10 cellular contexts compared by ENCODE assay signal in genomic region chr5:50853151-50853550, GRCh38.
DNase-seq lines count a peak whose midpoint lies in the region; ATAC-seq lines count a peak whose summit lies in the region.
"Had no signal": no experiment of that assay in that cellular context is flagged by ENCODE, and none has a peak within 500 bp of the region (broad histone marks: within the 10 kb centered on the region; RNA-seq: fewer than 3 reads in every experiment).

No MANE protein-coding gene starts in this region.

- H4K8ac ChIP-seq in neuronal stem cell (ENCODE audit: low read depth, low read length) = no peak overlapping the region

- no peak overlapping the region for H2BK120ac ChIP-seq in neuronal stem cell (ENCODE audit: low read depth, low read length)

- no peaks in the 10 kb centered on the region for H3K36me3 ChIP-seq in neuronal stem cell (replicated peaks in 1 of 2; ENCODE audit: control insufficient read depth in 2 of 2, insufficient read depth in 2 of 2, low read length in 2 of 2)
- H3K36me3 ChIP-seq: upper lobe of left lung had no signal

- no peak overlapping the region for H3K4me2 ChIP-seq in neuronal stem cell (ENCODE audit: insufficient read depth, low read length, poor library complexity, severe bottlenecking)

- H4K91ac ChIP-seq in neuronal stem cell (ENCODE audit: low read depth, low read length, poor library complexity) = no peak overlapping the region

- H3K9ac ChIP-seq in neuronal stem cell (ENCODE audit: low read depth, low read length, poor library complexity) = no peak overlapping the region

- no peak overlapping the region for H3K18ac ChIP-seq in neuronal stem cell (ENCODE audit: low read length)

- H3K4me3 ChIP-seq in neuronal stem cell (ENCODE audit: low read length in 2 of 2) = no peak overlapping the region
- H3K4me3 ChIP-seq: psoas muscle, upper lobe of left lung had no signal

- no peaks in the 10 kb centered on the region for H3K4me1 ChIP-seq in neuronal stem cell (ENCODE audit: control insufficient read depth in 2 of 2, insufficient read depth in 1 of 2, low read depth in 1 of 2, low read length in 2 of 2)
- H3K4me1 ChIP-seq: psoas muscle, upper lobe of left lung had no signal

- H2BK15ac ChIP-seq in neuronal stem cell (ENCODE audit: low read length) = no peak overlapping the region

- H3K4ac ChIP-seq in neuronal stem cell (ENCODE audit: low read length) = no peak overlapping the region

- peak overlapping the region; percentile 60 for H2AFZ ChIP-seq in neuronal stem cell (ENCODE audit: low read length)

- DNase-seq in NOMO-1 treated with dmso at 0.1 percent for 144 hours (lab: John Stamatoyannopoulos, UW; ENCODE audit: unreplicated experiment) = peak; percentile 95
- no peak for DNase-seq in neuronal stem cell (ENCODE audit: low spot score)
- no peak for DNase-seq in activated T-cell treated with anti-CD3 and anti-CD28 coated beads, Interleukin-2, amount 50 U/mL, for 48 hours
- no peak for DNase-seq in NCI-H2227 (lab: John Stamatoyannopoulos, UW; ENCODE audit: unreplicated experiment)
- no peak for DNase-seq in activated CD4-positive, alpha-beta T cell treated with anti-CD3 and anti-CD28 coated beads, Interleukin-2, amount 50 U/mL, for 4 hours
- DNase-seq in central memory CD4-positive, alpha-beta T cell = no peak

- no peak overlapping the region for H2BK5ac ChIP-seq in neuronal stem cell (ENCODE audit: low read length)

- no peak overlapping the region for H3K23ac ChIP-seq in neuronal stem cell (ENCODE audit: low read depth, low read length, poor library complexity)

- H3K9me3 ChIP-seq in neuronal stem cell (replicated peaks in 1 of 2; ENCODE audit: control insufficient read depth in 2 of 2, insufficient read depth in 1 of 2, low read depth in 1 of 2, low read length in 2 of 2) = no peaks in the 10 kb centered on the region
- H3K9me3 ChIP-seq: psoas muscle, upper lobe of left lung had no signal

- no peak overlapping the region for H2AK5ac ChIP-seq in neuronal stem cell (ENCODE audit: low read depth, low read length)

- H3K27ac ChIP-seq in neuronal stem cell (replicated peaks; ENCODE audit: low read length) = no peak overlapping the region
- H3K27ac ChIP-seq: psoas muscle had no signal

- no peaks in the 10 kb centered on the region for H3K27me3 ChIP-seq in neuronal stem cell (ENCODE audit: control insufficient read depth in 3 of 3, insufficient read depth in 3 of 3, low read depth in 1 of 3, low read length in 3 of 3)
- H3K27me3 ChIP-seq: upper lobe of left lung had no signal

- H2BK12ac ChIP-seq in neuronal stem cell (ENCODE audit: low read length) = no peak overlapping the region

- H3K14ac ChIP-seq in neuronal stem cell (ENCODE audit: low read length) = no peak overlapping the region

- ATAC-seq in GM19035 (IDR thresholded peaks at IDR 0.05; ENCODE audit: unreplicated experiment) = peak; percentile 74
- peak; percentile 63 for ATAC-seq in HG02870 (IDR thresholded peaks at IDR 0.05; ENCODE audit: unreplicated experiment)
- ATAC-seq: psoas muscle had no signal

- no peaks in the 10 kb centered on the region for H3K79me1 ChIP-seq in neuronal stem cell (ENCODE audit: low read depth, low read length)

- no CpG with 5 or more reads among the region's 4 CpGs for WGBS in neuronal stem cell (ENCODE audit: extremely low coverage in 2 of 2, insufficient read length in 2 of 2, insufficient replicate concordance in 1 of 2), 2 donors
